ENCODE assay signal across 11 cellular contexts in the genomic region with DNA sequence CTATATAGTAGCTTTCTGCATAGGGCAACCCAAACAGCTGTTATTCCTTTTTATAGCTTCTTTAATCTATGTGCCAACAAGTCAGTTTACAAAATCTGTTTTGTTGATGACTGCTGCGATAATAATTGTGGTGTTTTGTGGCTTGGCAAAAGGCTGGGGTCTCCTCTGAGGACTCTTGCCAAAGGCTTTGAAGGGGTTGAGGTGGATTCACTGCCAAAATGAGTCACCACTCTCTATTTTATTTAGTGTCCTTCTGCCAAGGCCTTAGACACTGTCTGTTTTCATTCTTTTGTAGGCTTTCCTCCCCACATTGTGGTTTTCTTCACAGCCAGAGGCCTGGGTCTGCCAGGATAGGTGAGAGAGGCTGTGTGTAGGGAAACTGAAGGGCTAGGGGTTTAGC.
DNase-seq lines count a peak whose midpoint lies in the region; ATAC-seq, FAIRE-seq and TF ChIP-seq lines count a peak whose summit lies in the region.
"Had no signal": no experiment of that assay in that cellular context is flagged by ENCODE, and none has a peak within 500 bp of the region (broad histone marks: within the 10 kb centered on the region; RNA-seq: fewer than 3 reads in every experiment).

No MANE protein-coding gene starts in this region.

- no peak overlapping the region for H3K4me2 ChIP-seq in astrocyte (ENCODE audit: low read length)
- H3K4me2 ChIP-seq in hepatocyte = no peak overlapping the region

- H3K9me3 Mint-ChIP-seq in activated CD8-positive, alpha-beta memory T cell treated with anti-CD3 and anti-CD28 coated beads, Interleukin-2, amount 10 ng/mL, durations not matched to agents 7 days and 5 days (ENCODE audit: low read depth) = no peaks in the 10 kb centered on the region
- no peaks in the 10 kb centered on the region for H3K9me3 Mint-ChIP-seq in astrocyte (ENCODE audit: unreplicated experiment)
- H3K9me3 Mint-ChIP-seq: activated CD8-positive, alpha-beta T cell treated with anti-CD3 and anti-CD28 coated beads for 36 hours had no signal

- peak; percentile 43 for DNase-seq in activated CD8-positive, alpha-beta memory T cell treated with anti-CD3 and anti-CD28 coated beads, Interleukin-2, amount 10 ng/mL, durations not matched to agents 7 days and 5 days
- DNase-seq in activated CD8-positive, alpha-beta memory T cell treated with anti-CD3 and anti-CD28 coated beads, Interleukin-2, amount 50 U/mL, for 4 hours = no peak
- peak; percentile 76 for DNase-seq in astrocyte (ENCODE audit: low read depth)
- peak; percentile 13 for DNase-seq in hepatocyte (ENCODE audit: low spot score)
- DNase-seq in urothelium cell line (ENCODE audit: low spot score) = peak; percentile 57
- DNase-seq in SIG-M5 (lab: John Stamatoyannopoulos, UW) = no peak
- DNase-seq: 8988T; activated CD8-positive, alpha-beta T cell treated with anti-CD3 and anti-CD28 coated beads for 36 hours; endodermal cell had no signal

- H4K20me1 ChIP-seq in astrocyte (ENCODE audit: insufficient read depth, low read length) (peaks cover 10% of the 10 kb centered on the region), hepatocyte (ENCODE audit: insufficient read depth, poor library complexity, severe bottlenecking) (no peaks in the 10 kb centered on the region)

- H3K27me3 ChIP-seq in astrocyte (ENCODE audit: insufficient read depth, low read length) (peaks cover 25% of the 10 kb centered on the region), hepatocyte (no peaks in the 10 kb centered on the region)

- TF ChIP-seq CTCF in astrocyte (IDR thresholded peaks at IDR 0.05; ENCODE audit: insufficient read depth, low read depth, low read length) = no peak
- TF ChIP-seq CTCF in hepatocyte (IDR thresholded peaks at IDR 0.05; ENCODE audit: poor library complexity) = no peak

- H3K9me2 ChIP-seq in hepatocyte (replicated peaks; ENCODE audit: insufficient read depth) = no peaks in the 10 kb centered on the region

- H3K36me3 ChIP-seq in astrocyte (ENCODE audit: insufficient read depth, low read length) = no peaks in the 10 kb centered on the region
- no peaks in the 10 kb centered on the region for H3K36me3 ChIP-seq in hepatocyte (replicated peaks; ENCODE audit: insufficient read depth, low read depth)

- no peak overlapping the region for H3K4me3 Mint-ChIP-seq in activated CD8-positive, alpha-beta memory T cell treated with anti-CD3 and anti-CD28 coated beads, Interleukin-2, amount 10 ng/mL, durations not matched to agents 7 days and 5 days
- H3K4me3 Mint-ChIP-seq in astrocyte (ENCODE audit: unreplicated experiment) = no peak overlapping the region
- H3K4me3 Mint-ChIP-seq: activated CD8-positive, alpha-beta T cell treated with anti-CD3 and anti-CD28 coated beads for 36 hours; endodermal cell had no signal

- H3K4me3 ChIP-seq in astrocyte (ENCODE audit: insufficient read depth, low read depth, low read length) (no peak overlapping the region), hepatocyte (no peak overlapping the region)

- no peaks in the 10 kb centered on the region for H3K79me2 ChIP-seq in astrocyte (ENCODE audit: insufficient read depth, low read length)
- peaks cover 32% of the 10 kb centered on the region for H3K79me2 ChIP-seq in hepatocyte

- WGBS in hepatocyte (ENCODE audit: low lambda C conversion rate, missing lambda C conversion rate) = 45% methylated on average over 1 of the region's 1 CpG

- H3K36me3 Mint-ChIP-seq in activated CD8-positive, alpha-beta memory T cell treated with anti-CD3 and anti-CD28 coated beads, Interleukin-2, amount 10 ng/mL, durations not matched to agents 7 days and 5 days = no peaks in the 10 kb centered on the region
- H3K36me3 Mint-ChIP-seq in astrocyte (ENCODE audit: low read depth, unreplicated experiment) = no peaks in the 10 kb centered on the region

- FAIRE-seq in astrocyte (lab: Jason Lieb, UNC) (peak; percentile 72), urothelium cell line (lab: Jason Lieb, UNC) (no peak)

- no peak overlapping the region for H3K27ac Mint-ChIP-seq in activated CD8-positive, alpha-beta memory T cell treated with anti-CD3 and anti-CD28 coated beads, Interleukin-2, amount 10 ng/mL, durations not matched to agents 7 days and 5 days
- no peak overlapping the region for H3K27ac Mint-ChIP-seq in astrocyte (ENCODE audit: unreplicated experiment)
- H3K27ac Mint-ChIP-seq: activated CD8-positive, alpha-beta T cell treated with anti-CD3 and anti-CD28 coated beads for 36 hours; endodermal cell had no signal

- CTCF ChIA-PET in activated CD8-positive, alpha-beta memory T cell treated with anti-CD3 and anti-CD28 coated beads, Interleukin-2, amount 10 ng/mL, durations not matched to agents 7 days and 5 days (lab: Charles Lee) = no interaction called here

- no peaks in the 10 kb centered on the region for H3K9me3 ChIP-seq in astrocyte (ENCODE audit: insufficient read depth, low read depth, low read length)
- H3K9me3 ChIP-seq in hepatocyte (ENCODE audit: low read depth) = no peaks in the 10 kb centered on the region

- H3K9ac ChIP-seq in astrocyte (ENCODE audit: low read length) = no peak overlapping the region

- H2AFZ ChIP-seq in astrocyte (ENCODE audit: low read depth, low read length) = no peak overlapping the region
- H2AFZ ChIP-seq in hepatocyte = no peak overlapping the region

- H3K4me1 ChIP-seq in astrocyte (ENCODE audit: insufficient read depth, low read length) = no peaks in the 10 kb centered on the region
- H3K4me1 ChIP-seq in hepatocyte (ENCODE audit: insufficient read depth) = peaks cover 5% of the 10 kb centered on the region

- H3K27ac ChIP-seq in astrocyte (ENCODE audit: low read depth, low read length) = no peak overlapping the region
- H3K27ac ChIP-seq in hepatocyte = no peak overlapping the region

- no peak for ATAC-seq in activated CD8-positive, alpha-beta memory T cell treated with anti-CD3 and anti-CD28 coated beads, Interleukin-2, amount 10 ng/mL, durations not matched to agents 7 days and 5 days
- ATAC-seq in HG02610 (IDR thresholded peaks at IDR 0.05; ENCODE audit: unreplicated experiment) (no peak), GM21723 (IDR thresholded peaks at IDR 0.05; ENCODE audit: unreplicated experiment) (no peak)
- ATAC-seq: activated CD8-positive, alpha-beta T cell treated with anti-CD3 and anti-CD28 coated beads for 36 hours had no signal

- peaks cover 10% of the 10 kb centered on the region for H3K4me1 Mint-ChIP-seq in activated CD8-positive, alpha-beta memory T cell treated with anti-CD3 and anti-CD28 coated beads, Interleukin-2, amount 10 ng/mL, durations not matched to agents 7 days and 5 days
- peaks cover 7% of the 10 kb centered on the region for H3K4me1 Mint-ChIP-seq in astrocyte (ENCODE audit: low read depth, unreplicated experiment)

- no peaks in the 10 kb centered on the region for H3K27me3 Mint-ChIP-seq in activated CD8-positive, alpha-beta memory T cell treated with anti-CD3 and anti-CD28 coated beads, Interleukin-2, amount 10 ng/mL, durations not matched to agents 7 days and 5 days
- peaks cover 6% of the 10 kb centered on the region for H3K27me3 Mint-ChIP-seq in astrocyte (ENCODE audit: low read depth, unreplicated experiment)
- H3K27me3 Mint-ChIP-seq: activated CD8-positive, alpha-beta T cell treated with anti-CD3 and anti-CD28 coated beads for 36 hours had no signal

Comparison
In these comparisons a context has a peak if more than half of its experiments do, and no peak if none do; other contexts are left out.
1. DNase-seq: peak in activated CD8-positive, alpha-beta memory T cell treated with anti-CD3 and anti-CD28 coated beads, Interleukin-2, amount 10 ng/mL, durations not matched to agents 7 days and 5 days (single experiment), astrocyte (single experiment), hepatocyte (single experiment) and urothelium cell line (single experiment); none in activated CD8-positive, alpha-beta memory T cell treated with anti-CD3 and anti-CD28 coated beads, Interleukin-2, amount 50 U/mL, for 4 hours (single experiment) and SIG-M5 (single experiment).